Comparison of ENCODE assay signal across 1 cellular context in the genomic region with DNA sequence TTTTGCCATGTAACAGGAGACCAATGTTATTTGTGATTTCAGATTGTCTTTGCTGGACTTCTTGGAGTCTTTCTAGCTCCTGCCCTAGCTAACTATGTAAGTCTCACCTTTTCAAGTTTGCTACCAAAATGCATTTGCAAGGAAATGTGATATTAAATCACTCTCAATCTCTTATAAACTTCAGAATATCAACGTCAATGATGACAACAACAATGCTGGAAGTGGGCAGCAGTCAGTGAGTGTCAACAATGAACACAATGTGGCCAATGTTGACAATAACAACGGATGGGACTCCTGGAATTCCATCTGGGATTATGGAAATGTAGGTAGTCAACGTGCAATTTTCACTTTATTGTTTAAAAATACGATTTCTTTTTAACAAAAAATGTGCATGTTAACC.
TF ChIP-seq lines count a peak whose summit lies in the region.

No MANE protein-coding gene starts in this region.

TF ChIP-seq in HepG2, 621 proteins besides CTCF, POLR2A, EP300 and RAD21:
- TF ChIP-seq CEBPB (IDR thresholded peaks at IDR 0.05; ENCODE audit: borderline replicate concordance, low read depth, low read length) (no peak), SSRP1 (CRISPR knock-in tag; IDR thresholded peaks at IDR 0.05) (no peak), ZBTB7B (CRISPR knock-in tag; IDR thresholded peaks at IDR 0.05) (no peak), ARID3A (IDR thresholded peaks at IDR 0.05; ENCODE audit: low read depth, low read length) (no peak), ZNF256 (CRISPR knock-in tag; conservative IDR thresholded peaks at IDR 0.05) (no peak), ZFP36 (IDR thresholded peaks at IDR 0.05; ENCODE audit: borderline replicate concordance, low read depth, low read length, partially characterized antibody) (no peak), IRX3 (CRISPR knock-in tag; IDR thresholded peaks at IDR 0.05; ENCODE audit: borderline replicate concordance, low read depth) (no peak), ZMAT3 (CRISPR knock-in tag; conservative IDR thresholded peaks at IDR 0.05) (no peak), ZNF138 (CRISPR knock-in tag; IDR thresholded peaks at IDR 0.05; ENCODE audit: low read depth) (no peak)
- TF ChIP-seq, protein P1, sequence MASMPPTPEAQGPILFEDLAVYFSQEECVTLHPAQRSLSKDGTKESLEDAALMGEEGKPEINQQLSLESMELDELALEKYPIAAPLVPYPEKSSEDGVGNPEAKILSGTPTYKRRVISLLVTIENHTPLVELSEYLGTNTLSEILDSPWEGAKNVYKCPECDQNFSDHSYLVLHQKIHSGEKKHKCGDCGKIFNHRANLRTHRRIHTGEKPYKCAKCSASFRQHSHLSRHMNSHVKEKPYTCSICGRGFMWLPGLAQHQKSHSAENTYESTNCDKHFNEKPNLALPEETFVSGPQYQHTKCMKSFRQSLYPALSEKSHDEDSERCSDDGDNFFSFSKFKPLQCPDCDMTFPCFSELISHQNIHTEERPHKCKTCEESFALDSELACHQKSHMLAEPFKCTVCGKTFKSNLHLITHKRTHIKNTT (CRISPR knock-in tag; IDR thresholded peaks at IDR 0.05), result no peak
